ENCODE assay signal across 1 cellular context in the genomic region with DNA sequence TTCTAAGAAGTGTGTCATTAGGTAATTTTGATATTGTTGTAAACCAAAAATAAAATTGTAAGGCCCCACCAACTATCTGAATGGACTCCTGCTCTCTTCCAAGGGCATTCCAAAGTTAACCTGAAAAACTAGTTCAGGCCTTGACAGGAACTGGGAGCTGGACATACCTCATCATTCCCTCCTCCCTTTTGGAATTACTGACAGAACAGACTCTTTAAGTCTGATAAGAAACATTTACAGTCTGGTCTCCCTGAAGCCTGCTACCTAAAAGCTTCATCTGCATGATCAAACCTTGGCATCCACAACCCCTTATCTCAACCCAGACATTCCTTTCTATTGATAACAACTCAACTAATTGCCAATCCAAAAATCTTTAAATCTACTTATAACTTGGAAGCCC.
TF ChIP-seq lines count a peak whose summit lies in the region.

No MANE protein-coding gene starts in this region.

TF ChIP-seq in GM23338, 12 proteins besides CTCF, POLR2A, EP300 and RAD21 (continued from another document):
- TF ChIP-seq EZH2 (IDR thresholded peaks at IDR 0.05; ENCODE audit: low read depth, unreplicated experiment) = no peak
- no peak for TF ChIP-seq EZH2phosphoT487 (IDR thresholded peaks at IDR 0.05; ENCODE audit: unreplicated experiment)
